Comparison of ENCODE assay signal across 12 cellular contexts in the genomic region with DNA sequence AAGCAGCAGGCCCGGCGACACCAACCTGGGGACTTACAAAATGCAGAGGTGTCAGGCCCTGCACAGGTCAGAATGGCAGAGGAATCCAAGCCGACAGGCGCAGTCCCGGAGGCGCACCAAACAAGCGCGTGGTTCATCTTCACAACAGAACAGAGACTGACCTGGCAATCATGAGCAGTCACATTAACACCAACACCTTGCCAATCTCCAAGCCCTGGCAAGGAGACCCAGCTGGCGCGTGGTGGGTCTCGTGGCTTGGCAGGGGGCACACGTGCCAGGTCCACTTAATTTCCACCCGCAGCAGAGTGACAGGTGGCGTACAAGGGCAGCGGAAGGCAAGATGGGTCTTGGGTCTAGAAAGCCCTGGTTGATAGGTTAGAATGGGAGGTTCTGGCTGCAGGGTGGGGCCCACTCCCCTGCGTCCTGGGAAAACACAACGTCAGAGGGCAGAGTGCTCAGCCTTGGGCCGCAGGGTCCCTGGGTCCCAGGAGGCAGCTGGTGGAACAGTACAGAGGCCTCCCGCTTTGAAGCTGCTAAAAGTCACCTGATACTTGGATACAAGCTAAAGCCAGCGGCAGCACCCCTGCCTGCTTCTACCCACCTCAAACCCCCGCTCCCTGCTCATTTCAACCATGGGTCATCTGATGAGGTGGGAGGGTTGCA.
DNase-seq lines count a peak whose midpoint lies in the region; ATAC-seq lines count a peak whose summit lies in the region.
"Had no signal": no experiment of that assay in that cellular context is flagged by ENCODE, and none has a peak within 500 bp of the region (broad histone marks: within the 10 kb centered on the region; RNA-seq: fewer than 3 reads in every experiment).

No MANE protein-coding gene starts in this region.

- no peak for ATAC-seq in GM21576 (IDR thresholded peaks at IDR 0.05; ENCODE audit: unreplicated experiment)
- ATAC-seq: Right ventricle myocardium inferior had no signal

- H3K23ac ChIP-seq in neuronal stem cell (ENCODE audit: low read depth, low read length, poor library complexity), result no peak overlapping the region

- H2AK5ac ChIP-seq in neuronal stem cell (ENCODE audit: low read depth, low read length), result peak overlapping the region; percentile 11

- no peak overlapping the region for H4K91ac ChIP-seq in neuronal stem cell (ENCODE audit: low read depth, low read length, poor library complexity)

- H3K4me3 ChIP-seq in neuronal stem cell (ENCODE audit: low read length in 2 of 2), result no peak overlapping the region

- peak overlapping the region; percentile 45 for H3K18ac ChIP-seq in neuronal stem cell (ENCODE audit: low read length)

- no peaks in the 10 kb centered on the region for H3K36me3 ChIP-seq in neuronal stem cell (replicated peaks in 1 of 2; ENCODE audit: control insufficient read depth in 2 of 2, insufficient read depth in 2 of 2, low read length in 2 of 2)

- H3K4ac ChIP-seq in neuronal stem cell (ENCODE audit: low read length), result no peak overlapping the region

- H2BK5ac ChIP-seq in neuronal stem cell (ENCODE audit: low read length), result peak overlapping the region; percentile 8

- DNase-seq in NCI-H524 (lab: John Stamatoyannopoulos, UW) (peak; percentile 9 to 61), NCI-H524 treated with DMSO at 0.1 percent for 48 hours (lab: John Stamatoyannopoulos, UW) (no peak), G401 (ENCODE audit: low spot score) (peak; percentile 96), cerebellum (ENCODE audit: low spot score) (peak; percentile 88), neuronal stem cell (ENCODE audit: low spot score) (no peak), kidney glomerular epithelial cell (lab: John Stamatoyannopoulos, UW) (no peak)
- DNase-seq: KG1, MV-4-11, NCI-H1930, NCI-H69 had no signal

- no peak overlapping the region for H2BK15ac ChIP-seq in neuronal stem cell (ENCODE audit: low read length)

- H3K4me2 ChIP-seq in neuronal stem cell (ENCODE audit: insufficient read depth, low read length, poor library complexity, severe bottlenecking), result no peak overlapping the region

- H2AFZ ChIP-seq in neuronal stem cell (ENCODE audit: low read length), result peak overlapping the region; percentile 63

- WGBS in neuronal stem cell (ENCODE audit: extremely low coverage in 2 of 2, insufficient read length in 2 of 2, insufficient replicate concordance in 1 of 2), 2 donors, result no CpG with 5 or more reads among the region's 21 CpGs

- no peak overlapping the region for H2BK120ac ChIP-seq in neuronal stem cell (ENCODE audit: low read depth, low read length)

- H3K4me1 ChIP-seq in neuronal stem cell (ENCODE audit: control insufficient read depth in 2 of 2, insufficient read depth in 1 of 2, low read depth in 1 of 2, low read length in 2 of 2), result peaks cover 0 to 15% of the 10 kb centered on the region in 2 donors

- H3K9me3 ChIP-seq in neuronal stem cell (replicated peaks in 1 of 2; ENCODE audit: control insufficient read depth in 2 of 2, insufficient read depth in 1 of 2, low read depth in 1 of 2, low read length in 2 of 2), result peaks cover 0 to 2% of the 10 kb centered on the region in 2 donors

- peaks cover 0 to 7% (median 0%) of the 10 kb centered on the region in 3 experiments for H3K27me3 ChIP-seq in neuronal stem cell (ENCODE audit: control insufficient read depth in 3 of 3, insufficient read depth in 3 of 3, low read depth in 1 of 3, low read length in 3 of 3)

- H2BK12ac ChIP-seq in neuronal stem cell (ENCODE audit: low read length), result peak overlapping the region; percentile 34

- no peaks in the 10 kb centered on the region for H3K79me1 ChIP-seq in neuronal stem cell (ENCODE audit: low read depth, low read length)

- in situ Hi-C loops in G401 (cut with HindIII; ENCODE audit: low sequenced_read_pairs), result no loop called here

- no peak overlapping the region for H3K9ac ChIP-seq in neuronal stem cell (ENCODE audit: low read depth, low read length, poor library complexity)

- no peak overlapping the region for H4K8ac ChIP-seq in neuronal stem cell (ENCODE audit: low read depth, low read length)

- no peak overlapping the region for H3K14ac ChIP-seq in neuronal stem cell (ENCODE audit: low read length)

- H3K27ac ChIP-seq in neuronal stem cell (replicated peaks; ENCODE audit: low read length), result no peak overlapping the region

Comparison
In these comparisons a context has a peak if more than half of its experiments do, and no peak if none do; other contexts are left out.
1. DNase-seq: peak in NCI-H524 (2 of 2), G401 (single experiment) and cerebellum (single experiment); none in NCI-H524 treated with DMSO at 0.1 percent for 48 hours (single experiment), neuronal stem cell (single experiment) and kidney glomerular epithelial cell (single experiment).